Comparison of ENCODE assay signal across 1 cellular context in genomic region chr3:122589297-122589696, GRCh38.
TF ChIP-seq lines count a peak whose summit lies in the region.

No MANE protein-coding gene starts in this region.

TF ChIP-seq in IMR-90, 13 proteins besides CTCF, POLR2A, EP300 and RAD21:
- no peak for TF ChIP-seq RFX5 (IDR thresholded peaks at IDR 0.05; ENCODE audit: low read depth, low read length)
- peak; percentile 60 for TF ChIP-seq NFE2L2 (IDR thresholded peaks at IDR 0.05; ENCODE audit: low read depth, low read length)
- no peak for TF ChIP-seq MXI1 (IDR thresholded peaks at IDR 0.05; ENCODE audit: borderline replicate concordance, low read depth, low read length)
- TF ChIP-seq MAZ (IDR thresholded peaks at IDR 0.05; ENCODE audit: borderline replicate concordance, low read depth, low read length): no peak
